Comparison of ENCODE assay signal across 8 cellular contexts in genomic region chr6:7138921-7139358, GRCh38. TPM values are rescaled to one million over a fixed set of nuclear protein-coding genes. Genes with fewer than 3 reads are reported as not detected.
DNase-seq lines count a peak whose midpoint lies in the region; ATAC-seq lines count a peak whose summit lies in the region.

No MANE protein-coding gene starts in this region.

- no peak for ATAC-seq in HG02642 (IDR thresholded peaks at IDR 0.05; ENCODE audit: poor library complexity, unreplicated experiment)

- no peak overlapping the region for H3K18ac ChIP-seq in mesenchymal stem cell (ENCODE audit: low read depth in 1 of 2, low read length in 2 of 2)

- H3K27ac ChIP-seq in mesenchymal stem cell (ENCODE audit: low read length, poor library complexity, severe bottlenecking) = no peak overlapping the region

- no peak overlapping the region for H2BK5ac ChIP-seq in mesenchymal stem cell (ENCODE audit: low read depth, low read length, poor library complexity, severe bottlenecking)

- peaks cover 19% of the 10 kb centered on the region for H3K4me1 ChIP-seq in mesenchymal stem cell (ENCODE audit: control insufficient read depth, insufficient read depth, low read depth, low read length)

- no peak overlapping the region for H4K8ac ChIP-seq in mesenchymal stem cell (ENCODE audit: low read length)

- no peak overlapping the region for H3K4me2 ChIP-seq in mesenchymal stem cell (ENCODE audit: low read length, poor library complexity, severe bottlenecking)

- H3K4me3 ChIP-seq in mesenchymal stem cell (ENCODE audit: insufficient read depth in 1 of 2, low read depth in 1 of 2, low read length in 2 of 2) = no peak overlapping the region

- peaks cover 0 to 5% of the 10 kb centered on the region in 2 experiments for H3K36me3 ChIP-seq in mesenchymal stem cell (ENCODE audit: control insufficient read depth in 1 of 2, insufficient read depth in 2 of 2, low read depth in 1 of 2, low read length in 2 of 2)

- H4K91ac ChIP-seq in mesenchymal stem cell (ENCODE audit: low read length) = no peak overlapping the region

- H3K4me1 Mint-ChIP-seq in activated naive CD8-positive, alpha-beta T cell treated with anti-CD3 and anti-CD28 coated beads for 36 hours = peaks cover 76% of the 10 kb centered on the region

- no peaks in the 10 kb centered on the region for H3K27me3 Mint-ChIP-seq in activated naive CD8-positive, alpha-beta T cell treated with anti-CD3 and anti-CD28 coated beads for 36 hours

- no peaks in the 10 kb centered on the region for H3K9me3 ChIP-seq in mesenchymal stem cell (ENCODE audit: control insufficient read depth, low read length)

- 75% methylated on average over 1 of the region's 1 CpG for WGBS in mesenchymal stem cell

- H2BK15ac ChIP-seq in mesenchymal stem cell (ENCODE audit: low read depth, poor library complexity, severe bottlenecking) = no peak overlapping the region

- no peak overlapping the region for H3K4ac ChIP-seq in mesenchymal stem cell (ENCODE audit: low read depth in 1 of 2, low read length in 2 of 2)

- H3K4me3 Mint-ChIP-seq in activated naive CD8-positive, alpha-beta T cell treated with anti-CD3 and anti-CD28 coated beads for 36 hours = no peak overlapping the region

- DNase-seq in DMS53 (lab: John Stamatoyannopoulos, UW) (peak; percentile 99), NCI-H2081 (lab: John Stamatoyannopoulos, UW) (peak; percentile 93 to 96), mesenchymal stem cell (no peak), GF-D8 (lab: John Stamatoyannopoulos, UW) (no peak), medulla oblongata (ENCODE audit: extremely low spot score) (no peak), NCI-H1694 (lab: John Stamatoyannopoulos, UW) (no peak)
- DNase-seq in activated naive CD8-positive, alpha-beta T cell treated with anti-CD3 and anti-CD28 coated beads for 36 hours = no peak

- H2AFZ ChIP-seq in mesenchymal stem cell (ENCODE audit: low read depth, low read length) = no peak overlapping the region

- no peaks in the 10 kb centered on the region for H3K9me3 Mint-ChIP-seq in activated naive CD8-positive, alpha-beta T cell treated with anti-CD3 and anti-CD28 coated beads for 36 hours

- no peak overlapping the region for H2BK120ac ChIP-seq in mesenchymal stem cell (ENCODE audit: low read depth, low read length)

- H2BK12ac ChIP-seq in mesenchymal stem cell (ENCODE audit: low read length in 2 of 2) = no peak overlapping the region

- no peaks in the 10 kb centered on the region for H3K27me3 ChIP-seq in mesenchymal stem cell (ENCODE audit: control insufficient read depth in 1 of 2, insufficient read depth in 1 of 2, low read length in 2 of 2)

- H3K9ac ChIP-seq in mesenchymal stem cell (ENCODE audit: low read length) = peak overlapping the region; percentile 83

- H2AK5ac ChIP-seq in mesenchymal stem cell (ENCODE audit: low read length, severe bottlenecking) = no peak overlapping the region

- peak overlapping the region; percentile 15 for H3K27ac Mint-ChIP-seq in activated naive CD8-positive, alpha-beta T cell treated with anti-CD3 and anti-CD28 coated beads for 36 hours

- H3K14ac ChIP-seq in mesenchymal stem cell (ENCODE audit: low read length in 2 of 2) = no peak overlapping the region

- no peaks in the 10 kb centered on the region for H3K36me3 Mint-ChIP-seq in activated naive CD8-positive, alpha-beta T cell treated with anti-CD3 and anti-CD28 coated beads for 36 hours

- H3K79me1 ChIP-seq in mesenchymal stem cell (replicated peaks; ENCODE audit: low read length, poor library complexity, severe bottlenecking) = peaks cover 12% of the 10 kb centered on the region

- peak overlapping the region in 1 of 2 experiments; percentile 29 for H3K23ac ChIP-seq in mesenchymal stem cell (ENCODE audit: low read length in 2 of 2)

RNA-seq across cellular contexts. Expression of gene RREB1, which starts 31.2 kb away (rescaled TPM):
- total RNA-seq in activated naive CD8-positive, alpha-beta T cell treated with anti-CD3 and anti-CD28 coated beads for 36 hours = 10 to 100 TPM; 17.4 to 18.5 TPM
- 12.3 TPM for polyA plus RNA-seq in mesenchymal stem cell (2013, experiment 1 of 2)
- polyA plus RNA-seq in mesenchymal stem cell (2013, experiment 2 of 2) = 11.2 TPM

Comparison
In these comparisons a context has a peak if more than half of its experiments do, and no peak if none do; other contexts are left out.
1. DNase-seq: peak in DMS53 (single experiment) and NCI-H2081 (2 of 2); none in activated naive CD8-positive, alpha-beta T cell treated with anti-CD3 and anti-CD28 coated beads for 36 hours (single experiment), mesenchymal stem cell (single experiment), GF-D8 (single experiment), medulla oblongata (single experiment) and NCI-H1694 (single experiment).